ENCODE assay signal across 23 cellular contexts in genomic region chr19:19151418-19151817, GRCh38. TPM values are rescaled to one million over a fixed set of nuclear protein-coding genes. Genes with fewer than 3 reads are reported as not detected.
DNase-seq lines count a peak whose midpoint lies in the region; ATAC-seq, FAIRE-seq and TF ChIP-seq lines count a peak whose summit lies in the region.
"Had no signal": no experiment of that assay in that cellular context is flagged by ENCODE, and none has a peak within 500 bp of the region (broad histone marks: within the 10 kb centered on the region; RNA-seq: fewer than 3 reads in every experiment).

No MANE protein-coding gene starts in this region.

- H3K27ac Mint-ChIP-seq in activated naive CD4-positive, alpha-beta T cell treated with anti-CD3 and anti-CD28 coated beads, Interleukin-2, amount 50 U/mL, for 72 hours, result peak overlapping the region in 1 of 2 donors; percentile 53
- H3K27ac Mint-ChIP-seq: activated naive CD8-positive, alpha-beta T cell treated with anti-CD3 and anti-CD28 coated beads, Interleukin-2, amount 50 U/mL, for 24 hours; CD14-positive monocyte had no signal

- H3K4me3 ChIP-seq in GM12865 (ENCODE audit: low read depth, low read length) (no peak overlapping the region), K562 (no peak overlapping the region)
- H3K4me3 ChIP-seq: breast epithelium, heart right ventricle had no signal

- FAIRE-seq in K562 (lab: Jason Lieb, UNC), result no peak
- FAIRE-seq: endothelial cell of umbilical vein, G401.6 had no signal

- H2AFZ ChIP-seq in K562 (ENCODE audit: low read depth, low read length), result no peak overlapping the region

- TF ChIP-seq POLR2A in K562 (conservative IDR thresholded peaks at IDR 0.05), result no peak

- no peaks in the 10 kb centered on the region for H3K36me3 ChIP-seq in K562 (ENCODE audit: control insufficient read depth, insufficient read depth, low read length)
- H3K36me3 ChIP-seq: breast epithelium had no signal

- no peak overlapping the region for H3K27ac ChIP-seq in K562 (ENCODE audit: extremely low read depth, low read depth, low read length)
- H3K27ac ChIP-seq: breast epithelium, heart right ventricle, KMS-11 had no signal

- no peak for TF ChIP-seq RAD21 in K562 (CRISPR knock-in tag; conservative IDR thresholded peaks at IDR 0.05 in 1 of 2, IDR thresholded peaks at IDR 0.05 in 1 of 2)

- peak overlapping the region in 1 of 2 experiments; percentile 58; a peak in 1 of 4 replicates for H3K9ac ChIP-seq in K562 (ENCODE audit: insufficient read depth in 1 of 2, low read depth in 2 of 2, low read length in 2 of 2)
- H3K9ac ChIP-seq: KMS-11, SK-N-SH had no signal

- no peaks in the 10 kb centered on the region for H3K27me3 ChIP-seq in K562 (ENCODE audit: control insufficient read depth in 2 of 2, insufficient read depth in 2 of 2, low read length in 2 of 2)
- H3K27me3 ChIP-seq: breast epithelium, heart right ventricle had no signal

- no peaks in the 10 kb centered on the region for H4K20me1 ChIP-seq in K562 (replicated peaks; ENCODE audit: control insufficient read depth, insufficient read depth, low read length)

- no peaks in the 10 kb centered on the region for H3K9me3 Mint-ChIP-seq in activated naive CD4-positive, alpha-beta T cell treated with anti-CD3 and anti-CD28 coated beads, Interleukin-2, amount 50 U/mL, for 72 hours
- H3K9me3 Mint-ChIP-seq: activated naive CD8-positive, alpha-beta T cell treated with anti-CD3 and anti-CD28 coated beads, Interleukin-2, amount 50 U/mL, for 24 hours had no signal

- peaks cover 0 to 4% of the 10 kb centered on the region in 2 donors for H3K36me3 Mint-ChIP-seq in activated naive CD4-positive, alpha-beta T cell treated with anti-CD3 and anti-CD28 coated beads, Interleukin-2, amount 50 U/mL, for 72 hours

- no peak for TF ChIP-seq CTCF in GM12865 (IDR thresholded peaks at IDR 0.05; ENCODE audit: insufficient read depth, low read depth, low read length, missing control alignments)
- no peak for TF ChIP-seq CTCF in K562 (IDR thresholded peaks at IDR 0.05 in 2 of 3, conservative IDR thresholded peaks at IDR 0.05 in 1 of 3; ENCODE audit: insufficient read depth in 2 of 3, low read depth in 1 of 3, low read length in 3 of 3)

- H3K4me2 ChIP-seq in K562 (ENCODE audit: insufficient read depth, low read length), result no peak overlapping the region
- H3K4me2 ChIP-seq: KMS-11, SK-N-SH had no signal

- no TSS peak for BruUV-seq in K562 (replicated peaks; lab: Mats Ljungman, UMichigan)

- WGBS in K562 (ENCODE audit: insufficient coverage, low coverage, missing lambda C conversion rate), result 52% methylated on average over 11 of the region's 11 CpGs

- H3K4me1 ChIP-seq in K562 (replicated peaks in 1 of 2; ENCODE audit: control insufficient read depth in 2 of 2, insufficient read depth in 2 of 2, low read length in 2 of 2), result peaks cover 0 to 8% of the 10 kb centered on the region in 2 experiments; a peak in 2 of 5 replicates
- H3K4me1 ChIP-seq: breast epithelium, heart right ventricle had no signal

- POLR2A ChIA-PET in K562 (lab: Yijun Ruan, JAX), result no interaction called here
- POLR2A ChIA-PET in HEK293T (lab: Yijun Ruan, JAX), result no interaction called here

- CTCF ChIA-PET in K562 (lab: Yijun Ruan, JAX; ENCODE audit: low intra/inter-chr PET ratio) (no interaction called here), HEK293T (lab: Yijun Ruan, JAX) (no interaction called here)

- no peak for TF ChIP-seq EP300 in K562 (IDR thresholded peaks at IDR 0.05; ENCODE audit: low read length)

- in situ Hi-C loops in K562 (cut with MboI), result no loop called here

- intact Hi-C loops in K562 (cut with micrococcal nuclease), result no loop called here

- DNase-seq in GM12865 (ENCODE audit: low read depth) (peak; percentile 42), K562 (ENCODE audit: extremely low read depth in 1 of 4, low spot score in 3 of 4) (no peak), HEK293T (ENCODE audit: extremely low spot score) (no peak), cortex of kidney (lab: John Stamatoyannopoulos, UW) (no peak)
- DNase-seq in central memory CD4-positive, alpha-beta T cell, result no peak
- DNase-seq in activated naive CD4-positive, alpha-beta T cell treated with anti-CD3 and anti-CD28 coated beads, Interleukin-2, amount 50 U/mL, for 72 hours (ENCODE audit: low spot score in 2 of 2), result no peak
- DNase-seq: activated naive CD8-positive, alpha-beta T cell treated with anti-CD3 and anti-CD28 coated beads, Interleukin-2, amount 50 U/mL, for 24 hours; dermis blood vessel endothelial cell; heart right ventricle; left ventricle myocardium superior; NCI-H2081; NCI-H446 treated with DMSO at 0.1 percent for 48 hours; RPMI8226; SK-N-SH; T-helper 9 cell had no signal

- no peaks in the 10 kb centered on the region for H3K9me3 ChIP-seq in K562 (replicated peaks; ENCODE audit: control insufficient read depth, insufficient read depth, low read depth, low read length)
- H3K9me3 ChIP-seq: breast epithelium, SK-N-SH had no signal

- ATAC-seq in GM19397 (IDR thresholded peaks at IDR 0.05; ENCODE audit: unreplicated experiment) (peak; percentile 47), HG02885 (IDR thresholded peaks at IDR 0.05; ENCODE audit: poor library complexity, unreplicated experiment) (peak; percentile 67), K562 (no peak; the same call in 2 of the 3 replicates)
- ATAC-seq in activated naive CD4-positive, alpha-beta T cell treated with anti-CD3 and anti-CD28 coated beads, Interleukin-2, amount 50 U/mL, for 72 hours, result no peak
- ATAC-seq: activated naive CD8-positive, alpha-beta T cell treated with anti-CD3 and anti-CD28 coated beads, Interleukin-2, amount 50 U/mL, for 24 hours; heart right ventricle; left ventricle myocardium superior had no signal

- no peaks in the 10 kb centered on the region for H3K79me2 ChIP-seq in K562 (ENCODE audit: control insufficient read depth, insufficient read depth, low read length)

- no peaks in the 10 kb centered on the region for H3K9me1 ChIP-seq in K562 (ENCODE audit: control insufficient read depth, insufficient read depth, low read length)

RNA-seq across cellular contexts. Expression of gene TMEM161A, which starts 13.1 kb away (rescaled TPM):
- total RNA-seq in K562 (2011; cell fraction: chromatin; rRNA removed; ENCODE audit: low replicate concordance), result 61.8 and 208 TPM in 2 replicates
- 275 and 276 TPM in 2 replicates for total RNA-seq in K562 (2011; cell fraction: nucleolus; rRNA removed)
- 120 and 154 TPM in 2 replicates for total RNA-seq in K562 (2011; cell fraction: nucleoplasm; rRNA removed)
- total RNA-seq in K562 (2014; rRNA removed) (77.2 and 105 TPM in 2 replicates), K562 (2014; rRNA removed; fragmentation: Illumina TruSeq; extraction: Trizol) (15.4 and 24.5 TPM in 2 replicates), K562 (2015; rRNA removed; fragmentation: Illumina TruSeq; extraction: Trizol) (33.8 and 38.9 TPM in 2 replicates), K562 (2021) (76.7 and 81.2 TPM in 2 replicates)
- polyA plus RNA-seq in K562 (2011; rRNA removed) (42.5 and 66.4 TPM in 2 replicates), K562 (2014; fragmentation: Illumina TruSeq; extraction: Trizol) (29.2 and 68.5 TPM in 2 replicates), K562 (2014; fragmentation: Nextera tagmentation; extraction: Ambion mirVana) (1 to 10 TPM in 1 of 2 experiments, under 1 TPM in 1; 0.63 to 4.7 TPM), K562 (2014; rRNA removed) (92.3 and 98.4 TPM in 2 replicates)
- polyA plus RNA-seq in K562 (2011; cell fraction: cytosol; rRNA removed), result 82.2 and 238 TPM in 2 replicates
- 177 and 332 TPM in 2 replicates for polyA plus RNA-seq in K562 (2011; cell fraction: nucleus; rRNA removed)
- polyA plus RNA-seq in K562 (2012), result 45.4 and 63.2 TPM in 2 replicates
- 35.9 and 53.2 TPM in 2 replicates for polyA minus RNA-seq in K562 (2011; rRNA and poly(A)+ RNA removed)
- polyA minus RNA-seq in K562 (2011; cell fraction: cytosol; rRNA and poly(A)+ RNA removed), result 52.1 and 59.5 TPM in 2 replicates
- 89.7 and 90.0 TPM in 2 replicates for polyA minus RNA-seq in K562 (2011; cell fraction: nucleus; rRNA and poly(A)+ RNA removed)
- 10 to 100 TPM; 22.9 to 28.2 TPM for total RNA-seq in activated naive CD4-positive, alpha-beta T cell treated with anti-CD3 and anti-CD28 coated beads, Interleukin-2, amount 50 U/mL, for 72 hours

RNA-seq across cellular contexts. Expression of gene MEF2B, which starts 18.6 kb away (rescaled TPM):
- total RNA-seq in K562 (2011; cell fraction: chromatin; rRNA removed; ENCODE audit: low replicate concordance), result 1.4 TPM in 1 of 2 replicates, not detected in the other
- total RNA-seq in K562 (2011; cell fraction: nucleolus; rRNA removed), result 1.2 and 1.7 TPM in 2 replicates
- 1.4 and 1.8 TPM in 2 replicates for total RNA-seq in K562 (2011; cell fraction: nucleoplasm; rRNA removed)
- 0.16 and 0.77 TPM in 2 replicates for total RNA-seq in K562 (2014; rRNA removed)
- not detected in 2 replicates for total RNA-seq in K562 (2014; rRNA removed; fragmentation: Illumina TruSeq; extraction: Trizol)
- total RNA-seq in K562 (2015; rRNA removed; fragmentation: Illumina TruSeq; extraction: Trizol), result 0.14 and 0.23 TPM in 2 replicates
- total RNA-seq in K562 (2021), result 0.72 and 1.9 TPM in 2 replicates
- polyA plus RNA-seq in K562 (2011; rRNA removed), result 0.15 and 0.26 TPM in 2 replicates
- polyA plus RNA-seq in K562 (2011; cell fraction: cytosol; rRNA removed), result 0.12 and 0.25 TPM in 2 replicates
- polyA plus RNA-seq in K562 (2011; cell fraction: nucleus; rRNA removed), result 1.1 and 1.8 TPM in 2 replicates
- 0.14 and 7.0 TPM in 2 replicates for polyA plus RNA-seq in K562 (2012)
- polyA plus RNA-seq in K562 (2014; fragmentation: Illumina TruSeq; extraction: Trizol), result 0.65 and 1.0 TPM in 2 replicates
- polyA plus RNA-seq in K562 (2014; fragmentation: Nextera tagmentation; extraction: Ambion mirVana), result not detected
- polyA plus RNA-seq in K562 (2014; rRNA removed), result 0.46 and 1.1 TPM in 2 replicates
- polyA minus RNA-seq in K562 (2011; rRNA and poly(A)+ RNA removed), result not detected in 2 replicates
- not detected in 2 replicates for polyA minus RNA-seq in K562 (2011; cell fraction: cytosol; rRNA and poly(A)+ RNA removed)
- 0.27 and 0.89 TPM in 2 replicates for polyA minus RNA-seq in K562 (2011; cell fraction: nucleus; rRNA and poly(A)+ RNA removed)
- total RNA-seq in activated naive CD4-positive, alpha-beta T cell treated with anti-CD3 and anti-CD28 coated beads, Interleukin-2, amount 50 U/mL, for 72 hours, result 1 to 10 TPM; 2.4 to 3.4 TPM
- total RNA-seq: left ventricle myocardium superior, temporal lobe had no signal

RNA-seq across cellular contexts. Expression of gene BORCS8, which starts 40.5 kb away (rescaled TPM):
- 26.1 and 65.6 TPM in 2 replicates for total RNA-seq in K562 (2011; cell fraction: chromatin; rRNA removed; ENCODE audit: low replicate concordance)
- 31.4 and 35.8 TPM in 2 replicates for total RNA-seq in K562 (2011; cell fraction: nucleolus; rRNA removed)
- total RNA-seq in K562 (2011; cell fraction: nucleoplasm; rRNA removed), result 36.1 and 51.5 TPM in 2 replicates
- total RNA-seq in K562 (2014; rRNA removed) (33.3 and 33.6 TPM in 2 replicates), K562 (2014; rRNA removed; fragmentation: Illumina TruSeq; extraction: Trizol) (7.9 and 11.3 TPM in 2 replicates), K562 (2015; rRNA removed; fragmentation: Illumina TruSeq; extraction: Trizol) (16.3 and 17.3 TPM in 2 replicates), K562 (2021) (30.4 and 30.5 TPM in 2 replicates)
- polyA plus RNA-seq in K562 (2011; rRNA removed) (11.2 and 12.7 TPM in 2 replicates), K562 (2014; fragmentation: Illumina TruSeq; extraction: Trizol) (24.4 and 31.3 TPM in 2 replicates), K562 (2014; fragmentation: Nextera tagmentation; extraction: Ambion mirVana) (1 to 10 TPM; 4.6 to 9.4 TPM), K562 (2014; rRNA removed) (28.7 and 29.9 TPM in 2 replicates)
- 12.3 and 35.6 TPM in 2 replicates for polyA plus RNA-seq in K562 (2011; cell fraction: cytosol; rRNA removed)
- polyA plus RNA-seq in K562 (2011; cell fraction: nucleus; rRNA removed), result 20.9 and 34.2 TPM in 2 replicates
- 17.6 and 20.6 TPM in 2 replicates for polyA plus RNA-seq in K562 (2012)
- polyA minus RNA-seq in K562 (2011; rRNA and poly(A)+ RNA removed), result 3.8 and 6.9 TPM in 2 replicates
- 6.7 and 7.9 TPM in 2 replicates for polyA minus RNA-seq in K562 (2011; cell fraction: cytosol; rRNA and poly(A)+ RNA removed)
- 5.7 and 7.3 TPM in 2 replicates for polyA minus RNA-seq in K562 (2011; cell fraction: nucleus; rRNA and poly(A)+ RNA removed)
- 10 to 100 TPM; 11.6 to 26.9 TPM for total RNA-seq in activated naive CD4-positive, alpha-beta T cell treated with anti-CD3 and anti-CD28 coated beads, Interleukin-2, amount 50 U/mL, for 72 hours

RNA-seq across cellular contexts. Expression of gene RFXANK, which starts 40.6 kb away (rescaled TPM):
- 68.6 and 223 TPM in 2 replicates for total RNA-seq in K562 (2011; cell fraction: chromatin; rRNA removed; ENCODE audit: low replicate concordance)
- total RNA-seq in K562 (2011; cell fraction: nucleolus; rRNA removed), result 202 and 233 TPM in 2 replicates
- total RNA-seq in K562 (2011; cell fraction: nucleoplasm; rRNA removed), result 103 and 126 TPM in 2 replicates
- total RNA-seq in K562 (2014; rRNA removed), result 152 and 203 TPM in 2 replicates
- total RNA-seq in K562 (2014; rRNA removed; fragmentation: Illumina TruSeq; extraction: Trizol), result 79.8 and 106 TPM in 2 replicates
- 158 and 164 TPM in 2 replicates for total RNA-seq in K562 (2015; rRNA removed; fragmentation: Illumina TruSeq; extraction: Trizol)
- 176 and 185 TPM in 2 replicates for total RNA-seq in K562 (2021)
- polyA plus RNA-seq in K562 (2011; rRNA removed), result 68.6 and 70.4 TPM in 2 replicates
- polyA plus RNA-seq in K562 (2011; cell fraction: cytosol; rRNA removed), result 91.9 and 206 TPM in 2 replicates
- polyA plus RNA-seq in K562 (2011; cell fraction: nucleus; rRNA removed), result 256 and 295 TPM in 2 replicates
- polyA plus RNA-seq in K562 (2012), result 186 and 218 TPM in 2 replicates
- 181 and 187 TPM in 2 replicates for polyA plus RNA-seq in K562 (2014; fragmentation: Illumina TruSeq; extraction: Trizol)
- 100 to 1,000 TPM in 1 of 2 experiments, 10 to 100 TPM in 1; 81.4 to 150 TPM for polyA plus RNA-seq in K562 (2014; fragmentation: Nextera tagmentation; extraction: Ambion mirVana)
- polyA plus RNA-seq in K562 (2014; rRNA removed), result 138 and 143 TPM in 2 replicates
- polyA minus RNA-seq in K562 (2011; rRNA and poly(A)+ RNA removed), result 23.8 and 46.5 TPM in 2 replicates
- 50.6 and 74.2 TPM in 2 replicates for polyA minus RNA-seq in K562 (2011; cell fraction: cytosol; rRNA and poly(A)+ RNA removed)
- polyA minus RNA-seq in K562 (2011; cell fraction: nucleus; rRNA and poly(A)+ RNA removed), result 71.6 and 78.2 TPM in 2 replicates
- 100 to 1,000 TPM in 1 of 2 donors, 10 to 100 TPM in 1; 88.2 to 122 TPM for total RNA-seq in activated naive CD4-positive, alpha-beta T cell treated with anti-CD3 and anti-CD28 coated beads, Interleukin-2, amount 50 U/mL, for 72 hours

RNA-seq across cellular contexts. Expression of gene NR2C2AP, which starts 51.8 kb away (rescaled TPM):
- 15.0 and 44.6 TPM in 2 replicates for total RNA-seq in K562 (2011; cell fraction: chromatin; rRNA removed; ENCODE audit: low replicate concordance)
- total RNA-seq in K562 (2011; cell fraction: nucleolus; rRNA removed), result 37.5 and 41.5 TPM in 2 replicates
- total RNA-seq in K562 (2011; cell fraction: nucleoplasm; rRNA removed), result 28.9 and 30.6 TPM in 2 replicates
- 31.3 and 33.1 TPM in 2 replicates for total RNA-seq in K562 (2014; rRNA removed)
- total RNA-seq in K562 (2014; rRNA removed; fragmentation: Illumina TruSeq; extraction: Trizol), result 23.1 and 26.3 TPM in 2 replicates
- 26.4 TPM in 2 replicates for total RNA-seq in K562 (2015; rRNA removed; fragmentation: Illumina TruSeq; extraction: Trizol)
- total RNA-seq in K562 (2021), result 32.4 and 35.6 TPM in 2 replicates
- polyA plus RNA-seq in K562 (2011; rRNA removed), result 22.3 and 23.7 TPM in 2 replicates
- polyA plus RNA-seq in K562 (2011; cell fraction: cytosol; rRNA removed), result 19.2 and 25.1 TPM in 2 replicates
- polyA plus RNA-seq in K562 (2011; cell fraction: nucleus; rRNA removed), result 56.3 and 62.7 TPM in 2 replicates
- polyA plus RNA-seq in K562 (2012), result 22.1 and 26.0 TPM in 2 replicates
- polyA plus RNA-seq in K562 (2014; fragmentation: Illumina TruSeq; extraction: Trizol), result 30.3 and 33.1 TPM in 2 replicates
- 10 to 100 TPM; 55.3 to 77.4 TPM for polyA plus RNA-seq in K562 (2014; fragmentation: Nextera tagmentation; extraction: Ambion mirVana)
- 37.5 and 39.0 TPM in 2 replicates for polyA plus RNA-seq in K562 (2014; rRNA removed)
- polyA minus RNA-seq in K562 (2011; rRNA and poly(A)+ RNA removed), result 8.9 and 10.0 TPM in 2 replicates
- polyA minus RNA-seq in K562 (2011; cell fraction: cytosol; rRNA and poly(A)+ RNA removed), result 5.2 and 8.1 TPM in 2 replicates
- 10.4 and 19.0 TPM in 2 replicates for polyA minus RNA-seq in K562 (2011; cell fraction: nucleus; rRNA and poly(A)+ RNA removed)
- 10 to 100 TPM; 34.4 to 38.6 TPM for total RNA-seq in activated naive CD4-positive, alpha-beta T cell treated with anti-CD3 and anti-CD28 coated beads, Interleukin-2, amount 50 U/mL, for 72 hours

Comparison
In these comparisons a context has a peak if more than half of its experiments do, and no peak if none do; other contexts are left out.
1. ATAC-seq: peak in GM19397 (single experiment) and HG02885 (single experiment); none in K562 (single experiment) and activated naive CD4-positive, alpha-beta T cell treated with anti-CD3 and anti-CD28 coated beads, Interleukin-2, amount 50 U/mL, for 72 hours (0 of 2).